3 cellular contexts compared by ENCODE assay signal in the genomic region with DNA sequence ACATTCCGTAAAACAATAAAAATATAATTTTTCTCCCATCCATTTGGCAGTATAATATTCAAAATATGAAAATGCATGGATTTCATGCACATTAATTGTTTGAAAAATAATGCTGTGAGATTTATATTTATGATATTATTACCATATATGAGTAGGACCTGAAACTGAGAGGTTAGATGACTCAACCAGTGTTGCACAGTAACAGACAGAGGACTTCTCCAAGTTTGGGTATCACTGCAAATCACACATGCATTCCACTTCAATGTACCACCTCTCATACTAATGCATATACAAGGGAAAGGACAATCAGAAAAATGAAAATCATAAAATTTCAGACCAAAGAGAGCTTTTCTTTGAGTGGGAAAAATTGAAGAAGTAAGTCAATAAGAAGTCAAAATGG.
"Had no signal": no experiment of that assay in that cellular context is flagged by ENCODE, and none has a peak within 500 bp of the region (broad histone marks: within the 10 kb centered on the region; RNA-seq: fewer than 3 reads in every experiment).

No MANE protein-coding gene starts in this region.

- ATAC-seq: GM12878 had no signal

- DNase-seq: GDM1, GF-D8 had no signal

- H3K4me3 ChIP-seq: GM12878 had no signal
